Comparison of ENCODE assay signal across 18 cellular contexts in genomic region chr4:73936969-73937368, GRCh38. TPM values are rescaled to one million over a fixed set of nuclear protein-coding genes. Genes with fewer than 3 reads are reported as not detected.
DNase-seq lines count a peak whose midpoint lies in the region; ATAC-seq, FAIRE-seq and TF ChIP-seq lines count a peak whose summit lies in the region.
"Had no signal": no experiment of that assay in that cellular context is flagged by ENCODE, and none has a peak within 500 bp of the region (broad histone marks: within the 10 kb centered on the region; RNA-seq: fewer than 3 reads in every experiment).

No MANE protein-coding gene starts in this region.

- no peaks in the 10 kb centered on the region for H3K79me2 ChIP-seq in hepatocyte

- peak overlapping the region; percentile 31 for H2AFZ ChIP-seq in hepatocyte

- H4K20me1 ChIP-seq in hepatocyte (ENCODE audit: insufficient read depth, poor library complexity, severe bottlenecking), result no peaks in the 10 kb centered on the region

- TF ChIP-seq CTCF in 22Rv1 (IDR thresholded peaks at IDR 0.05) (no peak), LNCaP clone FGC (IDR thresholded peaks at IDR 0.05; ENCODE audit: control insufficient read depth, extremely low read depth, insufficient read depth) (no peak), hepatocyte (IDR thresholded peaks at IDR 0.05; ENCODE audit: poor library complexity) (no peak), mucosa of descending colon (IDR thresholded peaks at IDR 0.05) (no peak)

- intact Hi-C loops in mucosa of descending colon (cut with DNase I, micrococcal nuclease), result no loop called here

- H3K4me3 ChIP-seq in LNCaP clone FGC (ENCODE audit: low read depth, low read length) (no peak overlapping the region), hepatocyte (no peak overlapping the region), mucosa of descending colon (no peak overlapping the region)

- FAIRE-seq in GM12892 (lab: Jason Lieb, UNC), result no peak
- FAIRE-seq: D721Med, G401.6 had no signal

- DNase-seq in LNCaP clone FGC (ENCODE audit: low read depth) (peak; percentile 18), hepatocyte (ENCODE audit: low spot score) (no peak), mucosa of descending colon (no peak), NCI-H1694 (lab: John Stamatoyannopoulos, UW) (no peak), GM12892 (ENCODE audit: insufficient read length) (no peak), AML-193 (lab: John Stamatoyannopoulos, UW) (no peak)
- DNase-seq: 8988T; ACHN; Caco-2; CD4-positive, alpha-beta T cell; GOT3; H9 had no signal

- peaks cover 3% of the 10 kb centered on the region for H3K4me1 ChIP-seq in hepatocyte (ENCODE audit: insufficient read depth)
- no peaks in the 10 kb centered on the region for H3K4me1 ChIP-seq in mucosa of descending colon (ENCODE audit: low read depth)
- H3K4me1 ChIP-seq: Caco-2 had no signal

- H3K36me3 ChIP-seq in hepatocyte (replicated peaks; ENCODE audit: insufficient read depth, low read depth), result no peaks in the 10 kb centered on the region
- H3K36me3 ChIP-seq in mucosa of descending colon (ENCODE audit: low read depth), result no peaks in the 10 kb centered on the region

- H3K4me2 ChIP-seq in hepatocyte, result no peak overlapping the region

- ATAC-seq in mucosa of descending colon (peak; percentile 38), HG02798 (IDR thresholded peaks at IDR 0.05; ENCODE audit: poor library complexity, unreplicated experiment) (no peak)

- no peak for TF ChIP-seq POLR2A in GM12892 (IDR thresholded peaks at IDR 0.05; ENCODE audit: low read depth, low read length)

- H3K9me3 ChIP-seq in hepatocyte (ENCODE audit: low read depth) (no peaks in the 10 kb centered on the region), mucosa of descending colon (no peaks in the 10 kb centered on the region)
- H3K9me3 ChIP-seq: Caco-2 had no signal

- H3K27ac ChIP-seq in 22Rv1 (peak overlapping the region; percentile 42), hepatocyte (no peak overlapping the region)
- H3K27ac ChIP-seq: C4-2B had no signal

- no peaks in the 10 kb centered on the region for H3K9me2 ChIP-seq in hepatocyte (replicated peaks; ENCODE audit: insufficient read depth)

- no peaks in the 10 kb centered on the region for H3K27me3 ChIP-seq in hepatocyte

RNA-seq across cellular contexts. Expression of gene PF4, which starts 44.9 kb away (rescaled TPM):
- total RNA-seq in hepatocyte, result 4.3 TPM in 1 of 2 replicates, not detected in the other
- polyA plus RNA-seq in hepatocyte, result 3.0 and 3.3 TPM in 2 replicates
- 1 to 10 TPM in 1 of 3 donors, under 1 TPM in 1, not detected in 1; 0.52 to 8.1 TPM for total RNA-seq in mucosa of descending colon
- not detected for polyA plus RNA-seq in GM12892 (2012; ENCODE audit: missing spikeins)
- total RNA-seq: Caco-2; CD4-positive, alpha-beta T cell had no signal
- polyA plus RNA-seq: BJ had no signal

RNA-seq across cellular contexts. Expression of gene PPBP, which starts 51.0 kb away (rescaled TPM):
- total RNA-seq in hepatocyte (0.28 and 1.2 TPM in 2 replicates), mucosa of descending colon (not detected)
- polyA plus RNA-seq in hepatocyte, result not detected in 2 replicates
- not detected for polyA plus RNA-seq in GM12892 (2012; ENCODE audit: missing spikeins)
- total RNA-seq: Caco-2 had no signal
- polyA plus RNA-seq: BJ had no signal
